8 cellular contexts compared by ENCODE assay signal in genomic region chr1:110875216-110875731, GRCh38. TPM values are rescaled to one million over a fixed set of nuclear protein-coding genes. Genes with fewer than 3 reads are reported as not detected.
DNase-seq lines count a peak whose midpoint lies in the region; ATAC-seq, FAIRE-seq and TF ChIP-seq lines count a peak whose summit lies in the region.

No MANE protein-coding gene starts in this region.

- H3K27ac ChIP-seq in gastroesophageal sphincter: peak overlapping the region in 2 of 4 donors; percentile 9 to 22

- no peaks in the 10 kb centered on the region for H3K9me3 ChIP-seq in gastroesophageal sphincter

- H3K27me3 ChIP-seq in gastroesophageal sphincter: no peaks in the 10 kb centered on the region

- FAIRE-seq in frontal cortex (lab: Jason Lieb, UNC): no peak

- DNase-seq in Ammon's horn (ENCODE audit: low spot score) (peak; percentile 11), left lobe of liver (ENCODE audit: low spot score) (no peak), NCI-H526 (lab: John Stamatoyannopoulos, UW) (no peak), frontal cortex (ENCODE audit: low spot score in 2 of 2) (no peak)
- DNase-seq in activated CD4-positive, alpha-beta T cell treated with anti-CD3 and anti-CD28 coated beads, Interleukin-2, amount 50 U/mL, for 4 hours: peak; percentile 26 to 36

- H3K36me3 ChIP-seq in gastroesophageal sphincter: no peaks in the 10 kb centered on the region

- ATAC-seq in HG03457 (IDR thresholded peaks at IDR 0.05; ENCODE audit: unreplicated experiment): peak; percentile 29
- ATAC-seq in left lobe of liver: peak; percentile 39
- ATAC-seq in gastroesophageal sphincter: no peak

- WGBS in gastroesophageal sphincter (ENCODE audit: low coverage in 1 of 2), 2 donors: 58% methylated on average over 3 of the region's 3 CpGs; no CpG with 5 or more reads in 1 of the 2 donors

- H3K4me3 ChIP-seq in gastroesophageal sphincter: peak overlapping the region in 1 of 2 donors; percentile 37

- TF ChIP-seq CTCF in gastroesophageal sphincter (IDR thresholded peaks at IDR 0.05): no peak

- TF ChIP-seq POLR2A in GM19099 (IDR thresholded peaks at IDR 0.05; ENCODE audit: extremely low read depth, insufficient read length, low read depth): peak; percentile 24
- TF ChIP-seq POLR2A in gastroesophageal sphincter (IDR thresholded peaks at IDR 0.05): no peak

- no peaks in the 10 kb centered on the region for H3K4me1 ChIP-seq in gastroesophageal sphincter

- TF ChIP-seq EP300 in gastroesophageal sphincter (IDR thresholded peaks at IDR 0.05): no peak

RNA-seq across cellular contexts. Expression of gene CD53, which starts 2.3 kb away (rescaled TPM):
- 9.3 TPM for total RNA-seq in left lobe of liver
- total RNA-seq in gastroesophageal sphincter: 10 to 100 TPM in 3 of 4 donors, 1 to 10 TPM in 1; 8.1 to 48.1 (median 22.9) TPM
- 9.8 TPM for total RNA-seq in frontal cortex

Comparison
In these comparisons a context has a peak if more than half of its experiments do, and no peak if none do; other contexts are left out.
1. DNase-seq: peak in Ammon's horn (single experiment) and activated CD4-positive, alpha-beta T cell treated with anti-CD3 and anti-CD28 coated beads, Interleukin-2, amount 50 U/mL, for 4 hours (2 of 2); none in left lobe of liver (single experiment), NCI-H526 (0 of 2) and frontal cortex (0 of 2).